In genomic region chr6:1931817-1932216, GRCh38 we compare ENCODE assay signal across 28 cellular contexts.
"Had no signal": no experiment of that assay in that cellular context is flagged by ENCODE, and none has a peak within 500 bp of the region (broad histone marks: within the 10 kb centered on the region; RNA-seq: fewer than 3 reads in every experiment).

No MANE protein-coding gene starts in this region.

- FAIRE-seq: urothelium cell line had no signal

- DNase-seq: stimulated activated CD4-positive, alpha-beta T cell treated with anti-CD3 and anti-CD28 coated beads, Interleukin-2, amount 100 ng/mL, for 48 hours; stimulated activated CD4-positive, alpha-beta T cell treated with anti-CD3 and anti-CD28 coated beads, Interleukin-4, amount 100 ng/mL, for 1 hour; stimulated activated CD4-positive, alpha-beta T cell treated with anti-CD3 and anti-CD28 coated beads, Interleukin-4, amount 100 ng/mL, for 24 hours; stimulated activated CD4-positive, alpha-beta T cell treated with anti-CD3 and anti-CD28 coated beads, Interleukin-4, amount 100 ng/mL, for 4 hours; stimulated activated CD8-positive, alpha-beta memory T cell treated with anti-CD3 and anti-CD28 coated beads, Interleukin-4, amount 100 ng/mL, for 48 hours; stimulated activated naive B cell treated with anti-CD40 and anti-IgM and Interleukin-4, amounts not matched to agents 10 μg/mL and 1 μg/mL and 100 μg/mL, for 72 hours; stimulated activated naive CD4-positive, alpha-beta T cell; stimulated activated naive CD4-positive, alpha-beta T cell treated with Interleukin-2 at 50 U/mL for 16 hours; stimulated activated naive CD8-positive, alpha-beta T cell treated with anti-CD3 and anti-CD28 coated beads, Interleukin-15, amount 100 ng/mL, for 72 hours; stimulated activated naive CD8-positive, alpha-beta T cell treated with anti-CD3 and anti-CD28 coated beads, Interleukin-15, Interleukin-2, amounts not matched to agents 100 U/mL and 50 U/mL, for 24 hours; stomach; substantia nigra; testis; thyroid gland; tibial artery; transverse colon; upper lobe of left lung; upper lobe of right lung; uterus had no signal

- H3K9me3 ChIP-seq: stomach, suprapubic skin, testis, thoracic aorta, thyroid gland, tibial artery, transverse colon, upper lobe of left lung, upper lobe of right lung, uterus, vagina had no signal

- H3K27ac Mint-ChIP-seq: stimulated activated effector memory CD8-positive, alpha-beta T cell treated with anti-CD3 and anti-CD28 coated beads, Interleukin-12 subunit alpha, Interleukin-12 subunit beta, amount 100 ng/mL, for 72 hours; stimulated activated memory B cell treated with anti-CD40 and anti-IgM and Interleukin-4, amounts not matched to agents 10 μg/mL and 1 μg/mL and 100 μg/mL, for 72 hours; stimulated activated naive B cell treated with anti-CD40 and anti-IgM and Interleukin-4, amounts not matched to agents 10 μg/mL and 1 μg/mL and 100 μg/mL, for 72 hours; stimulated activated naive CD8-positive, alpha-beta T cell treated with anti-CD3 and anti-CD28 coated beads, Interleukin-15, amount 100 ng/mL, for 72 hours; stimulated activated naive CD8-positive, alpha-beta T cell treated with anti-CD3 and anti-CD28 coated beads, Interleukin-15, Interleukin-2, amounts not matched to agents 100 ng/mL and 50 ng/mL, for 24 hours; type B pancreatic cell had no signal

- H3K27me3 Mint-ChIP-seq: stimulated activated memory B cell treated with anti-CD40 and anti-IgM and Interleukin-4, amounts not matched to agents 10 μg/mL and 1 μg/mL and 100 μg/mL, for 72 hours; stimulated activated naive B cell treated with anti-CD40 and anti-IgM and Interleukin-4, amounts not matched to agents 10 μg/mL and 1 μg/mL and 100 μg/mL, for 72 hours; stimulated activated naive CD8-positive, alpha-beta T cell treated with anti-CD3 and anti-CD28 coated beads, Interleukin-15, amount 100 ng/mL, for 72 hours; stimulated activated naive CD8-positive, alpha-beta T cell treated with anti-CD3 and anti-CD28 coated beads, Interleukin-15, Interleukin-2, amounts not matched to agents 100 ng/mL and 50 ng/mL, for 24 hours; type B pancreatic cell had no signal

- H3K4me3 Mint-ChIP-seq: stimulated activated effector memory CD8-positive, alpha-beta T cell treated with anti-CD3 and anti-CD28 coated beads, Interleukin-12 subunit alpha, Interleukin-12 subunit beta, amount 100 ng/mL, for 72 hours; stimulated activated memory B cell treated with anti-CD40 and anti-IgM and Interleukin-4, amounts not matched to agents 10 μg/mL and 1 μg/mL and 100 μg/mL, for 72 hours; stimulated activated naive B cell treated with anti-CD40 and anti-IgM and Interleukin-4, amounts not matched to agents 10 μg/mL and 1 μg/mL and 100 μg/mL, for 72 hours; stimulated activated naive CD8-positive, alpha-beta T cell treated with anti-CD3 and anti-CD28 coated beads, Interleukin-15, amount 100 ng/mL, for 72 hours; stimulated activated naive CD8-positive, alpha-beta T cell treated with anti-CD3 and anti-CD28 coated beads, Interleukin-15, Interleukin-2, amounts not matched to agents 100 ng/mL and 50 ng/mL, for 24 hours; type B pancreatic cell had no signal

- H3K4me3 ChIP-seq: stomach, suprapubic skin, testis, thoracic aorta, thyroid gland, tibial artery, tibial nerve, transverse colon, upper lobe of left lung, upper lobe of right lung, uterus, vagina had no signal

- H3K4me1 ChIP-seq: stomach, testis, transverse colon, upper lobe of left lung, upper lobe of right lung, uterus, vagina had no signal

- H3K27me3 ChIP-seq: stomach, suprapubic skin, testis, thyroid gland, tibial artery, tibial nerve, transverse colon, upper lobe of left lung, upper lobe of right lung, uterus, vagina had no signal

- H3K36me3 Mint-ChIP-seq: stimulated activated effector memory CD8-positive, alpha-beta T cell treated with anti-CD3 and anti-CD28 coated beads, Interleukin-12 subunit alpha, Interleukin-12 subunit beta, amount 100 ng/mL, for 72 hours had no signal

- ATAC-seq: stimulated activated effector memory CD8-positive, alpha-beta T cell treated with anti-CD3 and anti-CD28 coated beads, Interleukin-12 subunit alpha, Interleukin-12 subunit beta, amount 100 ng/mL, for 72 hours; stimulated activated memory B cell treated with anti-CD40 and anti-IgM and Interleukin-4, amounts not matched to agents 10 μg/mL and 1 μg/mL and 100 μg/mL, for 72 hours; stimulated activated naive B cell treated with anti-CD40 and anti-IgM and Interleukin-4, amounts not matched to agents 10 μg/mL and 1 μg/mL and 100 μg/mL, for 72 hours; stimulated activated naive CD8-positive, alpha-beta T cell treated with anti-CD3 and anti-CD28 coated beads, Interleukin-15, amount 100 ng/mL, for 72 hours; stimulated activated naive CD8-positive, alpha-beta T cell treated with anti-CD3 and anti-CD28 coated beads, Interleukin-15, Interleukin-2, amounts not matched to agents 100 U/mL and 50 U/mL, for 24 hours; upper lobe of right lung had no signal

- H3K36me3 ChIP-seq: suprapubic skin, thoracic aorta, thyroid gland, transverse colon, upper lobe of left lung, upper lobe of right lung, uterus, vagina had no signal

- H3K4me1 Mint-ChIP-seq: stimulated activated effector memory CD8-positive, alpha-beta T cell treated with anti-CD3 and anti-CD28 coated beads, Interleukin-12 subunit alpha, Interleukin-12 subunit beta, amount 100 ng/mL, for 72 hours; stimulated activated memory B cell treated with anti-CD40 and anti-IgM and Interleukin-4, amounts not matched to agents 10 μg/mL and 1 μg/mL and 100 μg/mL, for 72 hours; stimulated activated naive B cell treated with anti-CD40 and anti-IgM and Interleukin-4, amounts not matched to agents 10 μg/mL and 1 μg/mL and 100 μg/mL, for 72 hours; stimulated activated naive CD8-positive, alpha-beta T cell treated with anti-CD3 and anti-CD28 coated beads, Interleukin-15, amount 100 ng/mL, for 72 hours had no signal

- H3K9me3 Mint-ChIP-seq: stimulated activated effector memory CD8-positive, alpha-beta T cell treated with anti-CD3 and anti-CD28 coated beads, Interleukin-12 subunit alpha, Interleukin-12 subunit beta, amount 100 ng/mL, for 72 hours had no signal

- H3K27ac ChIP-seq: stomach, suprapubic skin, testis, thoracic aorta, tibial artery, tibial nerve, transverse colon, upper lobe of left lung, upper lobe of right lung, uterus, vagina had no signal
